25 cellular contexts compared by ENCODE assay signal in the genomic region with DNA sequence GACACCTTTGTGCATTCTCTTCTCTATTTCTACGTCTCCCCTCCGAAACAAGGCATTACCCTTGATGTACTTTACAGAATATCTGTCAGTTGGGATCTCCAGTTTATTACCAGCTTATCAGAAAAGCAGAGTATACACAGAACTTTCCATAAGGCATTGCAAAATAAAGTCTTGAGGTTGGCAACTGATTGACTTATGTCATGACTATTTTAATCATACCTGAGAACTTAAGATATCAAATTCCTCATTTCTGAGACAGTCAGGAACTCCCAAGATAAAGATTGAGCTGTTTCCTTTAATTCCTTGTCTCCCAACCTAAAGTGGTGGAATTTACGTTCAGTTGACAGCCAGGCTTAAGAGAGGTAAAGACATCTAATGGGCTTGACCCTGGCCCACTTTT.
"Had no signal": no experiment of that assay in that cellular context is flagged by ENCODE, and none has a peak within 500 bp of the region (broad histone marks: within the 10 kb centered on the region; RNA-seq: fewer than 3 reads in every experiment).

No MANE protein-coding gene starts in this region.

- H3K9me3 Mint-ChIP-seq: nephron, neural progenitor cell had no signal

- H3K27me3 Mint-ChIP-seq: progenitor cell of endocrine pancreas; stimulated activated naive B cell treated with anti-CD40 and anti-IgM and Interleukin-4, amounts not matched to agents 10 μg/mL and 1 μg/mL and 100 μg/mL, for 72 hours had no signal

- H3K4me3 ChIP-seq: coronary artery, dorsolateral prefrontal cortex, esophagus muscularis mucosa, lung, mucosa of descending colon, neural progenitor cell, right atrium auricular region, sigmoid colon, skin epidermis, spleen, thoracic aorta, tibial nerve, upper lobe of right lung, uterus had no signal

- H3K27ac Mint-ChIP-seq: mesothelial cell of epicardium; naive thymus-derived CD4-positive, alpha-beta T cell; nephron; neural progenitor cell; progenitor cell of endocrine pancreas; stimulated activated naive CD8-positive, alpha-beta T cell treated with anti-CD3 and anti-CD28 coated beads, Interleukin-15, Interleukin-2, amounts not matched to agents 100 ng/mL and 50 ng/mL, for 24 hours had no signal

- H3K36me3 Mint-ChIP-seq: mesothelial cell of epicardium; naive thymus-derived CD4-positive, alpha-beta T cell; neural progenitor cell had no signal

- H3K27me3 ChIP-seq: dorsolateral prefrontal cortex, esophagus muscularis mucosa, neural progenitor cell, right atrium auricular region, sigmoid colon, spleen, tibial nerve, upper lobe of right lung, uterus had no signal

- H3K36me3 ChIP-seq: neural progenitor cell, right atrium auricular region, sigmoid colon, thoracic aorta, tibial nerve, uterus had no signal

- DNase-seq: dorsolateral prefrontal cortex; effector CD4-positive, alpha-beta T cell; foreskin melanocyte; mesenchymal stem cell; mucosa of descending colon; naive thymus-derived CD4-positive, alpha-beta T cell; sigmoid colon; spleen; stimulated activated CD4-positive, alpha-beta T cell treated with anti-CD3 and anti-CD28 coated beads, Interleukin-4, amount 100 ng/mL, for 4 hours; stimulated activated naive B cell treated with anti-CD40 and anti-IgM and Interleukin-4, amounts not matched to agents 10 μg/mL and 1 μg/mL and 100 μg/mL, for 72 hours; upper lobe of right lung; uterus had no signal

- ATAC-seq: mucosa of descending colon; naive thymus-derived CD4-positive, alpha-beta T cell; stimulated activated naive B cell treated with anti-CD40 and anti-IgM and Interleukin-4, amounts not matched to agents 10 μg/mL and 1 μg/mL and 100 μg/mL, for 72 hours; upper lobe of right lung had no signal

- H3K4me1 Mint-ChIP-seq: mesothelial cell of epicardium, neural progenitor cell had no signal

- H3K4me3 Mint-ChIP-seq: mesothelial cell of epicardium; naive thymus-derived CD4-positive, alpha-beta T cell; nephron; neural progenitor cell; stimulated activated naive CD8-positive, alpha-beta T cell treated with anti-CD3 and anti-CD28 coated beads, Interleukin-15, Interleukin-2, amounts not matched to agents 100 ng/mL and 50 ng/mL, for 24 hours had no signal

- FAIRE-seq: keratinocyte had no signal
